ENCODE assay signal across 11 cellular contexts in genomic region chr7:41880107-41880506, GRCh38.
A peak's percentile ranks its signal among the peaks of the same experiment; 100 is the strongest.
DNase-seq lines count a peak whose midpoint lies in the region; ATAC-seq, FAIRE-seq and TF ChIP-seq lines count a peak whose summit lies in the region.
"Had no signal": no experiment of that assay in that cellular context is flagged by ENCODE, and none has a peak within 500 bp of the region (broad histone marks: within the 10 kb centered on the region; RNA-seq: fewer than 3 reads in every experiment).

No MANE protein-coding gene starts in this region.

- no peak overlapping the region for H3K27ac Mint-ChIP-seq in MCF 10A (ENCODE audit: low read depth, unreplicated experiment)
- H3K27ac Mint-ChIP-seq in activated CD4-positive, alpha-beta memory T cell treated with anti-CD3 and anti-CD28 coated beads, Interleukin-2, amount 10 ng/mL, durations not matched to agents 7 days and 5 days, result peak overlapping the region; percentile 100
- no peak overlapping the region for H3K27ac Mint-ChIP-seq in CD4-positive, alpha-beta T cell
- H3K27ac Mint-ChIP-seq in glutamatergic neuron (ENCODE audit: unreplicated experiment), result no peak overlapping the region
- H3K27ac Mint-ChIP-seq in progenitor cell of endocrine pancreas, result no peak overlapping the region

- no peaks in the 10 kb centered on the region for H3K4me1 ChIP-seq in breast epithelium

- POLR2A ChIA-PET in MCF 10A (lab: Yijun Ruan, JAX), result no interaction called here
- POLR2A ChIA-PET in activated CD4-positive, alpha-beta memory T cell treated with anti-CD3 and anti-CD28 coated beads, Interleukin-2, amount 10 ng/mL, durations not matched to agents 7 days and 5 days (lab: Charles Lee), result no interaction called here
- POLR2A ChIA-PET in CD4-positive, alpha-beta T cell (lab: Charles Lee), result no interaction called here

- H3K27ac ChIP-seq in breast epithelium, result no peak overlapping the region
- no peak overlapping the region for H3K27ac ChIP-seq in CD4-positive, alpha-beta T cell (ENCODE audit: low read depth, low read length)

- H3K27me3 ChIP-seq in breast epithelium, result no peaks in the 10 kb centered on the region
- H3K27me3 ChIP-seq in CD4-positive, alpha-beta T cell (ENCODE audit: control insufficient read depth, insufficient read depth, low read length), result no peaks in the 10 kb centered on the region

- H3K36me3 Mint-ChIP-seq in MCF 10A (ENCODE audit: insufficient read depth, unreplicated experiment), result no peaks in the 10 kb centered on the region
- peaks cover 37% of the 10 kb centered on the region for H3K36me3 Mint-ChIP-seq in activated CD4-positive, alpha-beta memory T cell treated with anti-CD3 and anti-CD28 coated beads, Interleukin-2, amount 10 ng/mL, durations not matched to agents 7 days and 5 days (ENCODE audit: low read depth)
- peaks cover 11% of the 10 kb centered on the region for H3K36me3 Mint-ChIP-seq in CD4-positive, alpha-beta T cell (ENCODE audit: low read depth)
- no peaks in the 10 kb centered on the region for H3K36me3 Mint-ChIP-seq in glutamatergic neuron (ENCODE audit: unreplicated experiment)
- no peaks in the 10 kb centered on the region for H3K36me3 Mint-ChIP-seq in progenitor cell of endocrine pancreas (ENCODE audit: insufficient read depth)

- DNase-seq in MCF 10A (ENCODE audit: unreplicated experiment), result peak; percentile 53
- DNase-seq in breast epithelium (ENCODE audit: low spot score in 2 of 2), result no peak
- DNase-seq in activated CD4-positive, alpha-beta memory T cell treated with anti-CD3 and anti-CD28 coated beads, Interleukin-2, amount 10 ng/mL, durations not matched to agents 7 days and 5 days, result no peak
- DNase-seq in iris pigment epithelial cell (ENCODE audit: low read depth), result peak; percentile 89
- DNase-seq in urothelium cell line (ENCODE audit: low spot score), result peak; percentile 71
- no peak for DNase-seq in CD4-positive, alpha-beta T cell
- DNase-seq in glutamatergic neuron, result no peak
- no peak for DNase-seq in progenitor cell of endocrine pancreas (ENCODE audit: low spot score, unreplicated experiment)
- DNase-seq: activated B cell treated with CpG ODN at 0.5 μM for 24 hours; CD8-positive, alpha-beta memory T cell; heart right ventricle had no signal

- no peak for ATAC-seq in CD4-positive, alpha-beta T cell (ENCODE audit: poor library complexity)

- no peaks in the 10 kb centered on the region for H3K9me3 Mint-ChIP-seq in MCF 10A (ENCODE audit: unreplicated experiment)
- peaks cover 39% of the 10 kb centered on the region for H3K9me3 Mint-ChIP-seq in activated CD4-positive, alpha-beta memory T cell treated with anti-CD3 and anti-CD28 coated beads, Interleukin-2, amount 10 ng/mL, durations not matched to agents 7 days and 5 days
- H3K9me3 Mint-ChIP-seq in CD4-positive, alpha-beta T cell, result no peaks in the 10 kb centered on the region
- H3K9me3 Mint-ChIP-seq in glutamatergic neuron (ENCODE audit: unreplicated experiment), result peaks cover 2% of the 10 kb centered on the region
- H3K9me3 Mint-ChIP-seq in progenitor cell of endocrine pancreas (ENCODE audit: low read depth), result no peaks in the 10 kb centered on the region
- H3K9me3 Mint-ChIP-seq: activated B cell treated with CpG ODN at 0.5 μM for 24 hours had no signal

- no peak for FAIRE-seq in urothelium cell line (lab: Jason Lieb, UNC)

- intact Hi-C loops in MCF 10A (cut with micrococcal nuclease), result no loop called here
- intact Hi-C loops in breast epithelium (cut with DNase I; ENCODE audit: low total_unique reads), result no loop called here
- intact Hi-C loops in CD4-positive, alpha-beta T cell (cut with DNase I, micrococcal nuclease), result no loop called here

- no peak overlapping the region for H3K4me3 Mint-ChIP-seq in MCF 10A (ENCODE audit: unreplicated experiment)
- no peak overlapping the region for H3K4me3 Mint-ChIP-seq in activated CD4-positive, alpha-beta memory T cell treated with anti-CD3 and anti-CD28 coated beads, Interleukin-2, amount 10 ng/mL, durations not matched to agents 7 days and 5 days
- H3K4me3 Mint-ChIP-seq in CD4-positive, alpha-beta T cell, result no peak overlapping the region
- no peak overlapping the region for H3K4me3 Mint-ChIP-seq in glutamatergic neuron (ENCODE audit: unreplicated experiment)
- no peak overlapping the region for H3K4me3 Mint-ChIP-seq in progenitor cell of endocrine pancreas (ENCODE audit: low read depth)
- H3K4me3 Mint-ChIP-seq: activated B cell treated with CpG ODN at 0.5 μM for 24 hours had no signal

- no TSS peak for BruUV-seq in MCF 10A (replicated peaks; lab: Mats Ljungman, UMichigan)

- H3K27me3 Mint-ChIP-seq in MCF 10A (ENCODE audit: insufficient read depth, unreplicated experiment) (peaks cover 7% of the 10 kb centered on the region), glutamatergic neuron (ENCODE audit: unreplicated experiment) (peaks cover 4% of the 10 kb centered on the region), progenitor cell of endocrine pancreas (peaks cover 1% of the 10 kb centered on the region)
- H3K27me3 Mint-ChIP-seq in activated CD4-positive, alpha-beta memory T cell treated with anti-CD3 and anti-CD28 coated beads, Interleukin-2, amount 10 ng/mL, durations not matched to agents 7 days and 5 days, result no peaks in the 10 kb centered on the region
- H3K27me3 Mint-ChIP-seq in CD4-positive, alpha-beta T cell, result no peaks in the 10 kb centered on the region
- H3K27me3 Mint-ChIP-seq: activated B cell treated with CpG ODN at 0.5 μM for 24 hours had no signal

- H3K4me1 Mint-ChIP-seq in MCF 10A (ENCODE audit: insufficient read depth, unreplicated experiment) (peaks cover 6% of the 10 kb centered on the region), glutamatergic neuron (ENCODE audit: low read depth, unreplicated experiment) (peaks cover 8% of the 10 kb centered on the region), progenitor cell of endocrine pancreas (ENCODE audit: low read depth) (no peaks in the 10 kb centered on the region)
- H3K4me1 Mint-ChIP-seq in activated CD4-positive, alpha-beta memory T cell treated with anti-CD3 and anti-CD28 coated beads, Interleukin-2, amount 10 ng/mL, durations not matched to agents 7 days and 5 days, result peaks cover 43% of the 10 kb centered on the region
- H3K4me1 Mint-ChIP-seq in CD4-positive, alpha-beta T cell (ENCODE audit: low read depth), result peaks cover 20% of the 10 kb centered on the region

- no peaks in the 10 kb centered on the region for H3K36me3 ChIP-seq in breast epithelium
- H3K36me3 ChIP-seq: heart right ventricle had no signal

- H3K4me3 ChIP-seq in breast epithelium, result no peak overlapping the region
- H3K4me3 ChIP-seq: heart right ventricle had no signal

- TF ChIP-seq CTCF in MCF 10A (IDR thresholded peaks at IDR 0.05; ENCODE audit: unreplicated experiment) (no peak), breast epithelium (IDR thresholded peaks at IDR 0.05) (no peak), glutamatergic neuron (IDR thresholded peaks at IDR 0.05; ENCODE audit: partially characterized antibody, unreplicated experiment) (no peak), progenitor cell of endocrine pancreas (IDR thresholded peaks at IDR 0.05; ENCODE audit: unreplicated experiment) (no peak)
- no peak for TF ChIP-seq CTCF in CD4-positive, alpha-beta T cell (IDR thresholded peaks at IDR 0.05)

- CTCF ChIA-PET in MCF 10A (lab: Yijun Ruan, JAX), result interaction anchor here (1.3 kb wide), 1 partner anchor 12 kb away, joined by 4 read pairs; no protein-coding TSS in a partner anchor
- CTCF ChIA-PET in activated CD4-positive, alpha-beta memory T cell treated with anti-CD3 and anti-CD28 coated beads, Interleukin-2, amount 10 ng/mL, durations not matched to agents 7 days and 5 days (lab: Charles Lee), result no interaction called here
- CTCF ChIA-PET in CD4-positive, alpha-beta T cell (lab: Charles Lee), result no interaction called here

- no peaks in the 10 kb centered on the region for H3K9me3 ChIP-seq in breast epithelium
- no peaks in the 10 kb centered on the region for H3K9me3 ChIP-seq in CD4-positive, alpha-beta T cell (ENCODE audit: control insufficient read depth, low read length)
- H3K9me3 ChIP-seq: heart right ventricle had no signal

- no peak for TF ChIP-seq POLR2A in breast epithelium (IDR thresholded peaks at IDR 0.05)

Comparison
In these comparisons a context has a peak if more than half of its experiments do, and no peak if none do; other contexts are left out.
1. DNase-seq: peak in MCF 10A (single experiment), iris pigment epithelial cell (single experiment) and urothelium cell line (single experiment); none in breast epithelium (0 of 2), activated CD4-positive, alpha-beta memory T cell treated with anti-CD3 and anti-CD28 coated beads, Interleukin-2, amount 10 ng/mL, durations not matched to agents 7 days and 5 days (single experiment), CD4-positive, alpha-beta T cell (0 of 10), glutamatergic neuron (single experiment) and progenitor cell of endocrine pancreas (single experiment).